ENCODE assay signal across 1 cellular context in the genomic region with DNA sequence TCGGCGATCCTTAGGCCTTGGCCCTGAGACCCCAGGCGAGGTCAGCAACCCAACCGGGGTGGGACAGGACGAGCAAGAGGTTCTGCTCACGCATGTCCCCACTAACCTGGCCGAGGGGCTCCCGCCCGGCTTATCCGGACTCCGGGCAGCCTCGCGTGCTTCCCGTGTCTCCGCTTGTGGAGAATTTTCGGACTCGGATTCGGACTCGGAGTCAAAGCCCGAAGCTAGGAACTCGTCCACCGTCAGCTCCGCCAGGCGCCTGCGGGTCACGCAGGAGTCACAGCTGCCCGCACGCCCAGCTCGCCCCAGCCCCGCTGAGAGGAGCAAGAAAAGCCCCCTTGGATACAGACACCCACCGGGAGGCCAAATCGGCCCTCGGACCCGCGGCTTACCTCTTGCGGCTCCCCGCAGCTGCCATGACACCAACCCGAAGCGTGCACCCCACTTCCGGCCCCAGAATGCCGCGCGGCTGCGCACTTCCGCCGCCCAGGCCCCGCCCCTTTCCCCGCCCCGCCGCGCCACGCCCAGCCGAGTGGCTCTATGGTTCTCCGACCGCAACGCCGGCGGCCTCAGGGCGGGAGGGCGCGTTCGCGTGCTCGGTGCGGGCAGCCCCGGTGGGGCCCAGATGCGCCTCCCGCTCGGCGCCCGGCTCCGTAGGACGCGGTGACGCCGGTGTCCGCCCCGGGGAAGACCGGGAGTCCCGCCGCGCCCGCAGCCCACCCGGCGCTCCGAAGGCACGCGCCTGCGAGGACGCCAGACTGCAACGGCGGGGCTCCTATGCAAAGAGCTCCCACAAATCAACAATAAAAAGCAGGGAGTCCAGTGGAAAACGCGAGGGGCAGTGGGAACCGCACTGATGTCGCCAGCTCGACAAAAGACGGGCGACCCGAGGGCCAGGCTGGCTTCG.
TF ChIP-seq lines count a peak whose summit lies in the region.

A gene (minus strand): TSS at position 434 of the 907 bp plus-strand sequence. CDS start 16 bp downstream, at position 418.

TF ChIP-seq in K562, 482 proteins besides CTCF, POLR2A, EP300 and RAD21 (continued from another document and continues in another):
- TF ChIP-seq, protein P1, sequence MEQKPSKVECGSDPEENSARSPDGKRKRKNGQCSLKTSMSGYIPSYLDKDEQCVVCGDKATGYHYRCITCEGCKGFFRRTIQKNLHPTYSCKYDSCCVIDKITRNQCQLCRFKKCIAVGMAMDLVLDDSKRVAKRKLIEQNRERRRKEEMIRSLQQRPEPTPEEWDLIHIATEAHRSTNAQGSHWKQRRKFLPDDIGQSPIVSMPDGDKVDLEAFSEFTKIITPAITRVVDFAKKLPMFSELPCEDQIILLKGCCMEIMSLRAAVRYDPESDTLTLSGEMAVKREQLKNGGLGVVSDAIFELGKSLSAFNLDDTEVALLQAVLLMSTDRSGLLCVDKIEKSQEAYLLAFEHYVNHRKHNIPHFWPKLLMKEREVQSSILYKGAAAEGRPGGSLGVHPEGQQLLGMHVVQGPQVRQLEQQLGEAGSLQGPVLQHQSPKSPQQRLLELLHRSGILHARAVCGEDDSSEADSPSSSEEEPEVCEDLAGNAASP (IDR thresholded peaks at IDR 0.05) = no peak
- TF ChIP-seq, protein P2, sequence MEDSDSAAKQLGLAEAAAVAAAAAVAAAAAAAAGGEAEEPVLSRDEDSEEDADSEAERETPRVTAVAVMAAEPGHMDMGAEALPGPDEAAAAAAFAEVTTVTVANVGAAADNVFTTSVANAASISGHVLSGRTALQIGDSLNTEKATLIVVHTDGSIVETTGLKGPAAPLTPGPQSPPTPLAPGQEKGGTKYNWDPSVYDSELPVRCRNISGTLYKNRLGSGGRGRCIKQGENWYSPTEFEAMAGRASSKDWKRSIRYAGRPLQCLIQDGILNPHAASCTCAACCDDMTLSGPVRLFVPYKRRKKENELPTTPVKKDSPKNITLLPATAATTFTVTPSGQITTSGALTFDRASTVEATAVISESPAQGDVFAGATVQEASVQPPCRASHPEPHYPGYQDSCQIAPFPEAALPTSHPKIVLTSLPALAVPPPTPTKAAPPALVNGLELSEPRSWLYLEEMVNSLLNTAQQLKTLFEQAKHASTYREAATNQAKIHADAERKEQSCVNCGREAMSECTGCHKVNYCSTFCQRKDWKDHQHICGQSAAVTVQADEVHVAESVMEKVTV (CRISPR knock-in tag; IDR thresholded peaks at IDR 0.05) = no peak
- no peak for TF ChIP-seq KLF6 (CRISPR knock-in tag; IDR thresholded peaks at IDR 0.05; ENCODE audit: borderline replicate concordance)
- no peak for TF ChIP-seq TBL1XR1 (IDR thresholded peaks at IDR 0.05; ENCODE audit: low read length in 2 of 2)
- peak; percentile 95 for TF ChIP-seq EP400 (IDR thresholded peaks at IDR 0.05)
- peak; percentile 58; the same call in 1 of the 2 replicates for TF ChIP-seq ZSCAN29 (IDR thresholded peaks at IDR 0.05)
- TF ChIP-seq, protein P3, sequence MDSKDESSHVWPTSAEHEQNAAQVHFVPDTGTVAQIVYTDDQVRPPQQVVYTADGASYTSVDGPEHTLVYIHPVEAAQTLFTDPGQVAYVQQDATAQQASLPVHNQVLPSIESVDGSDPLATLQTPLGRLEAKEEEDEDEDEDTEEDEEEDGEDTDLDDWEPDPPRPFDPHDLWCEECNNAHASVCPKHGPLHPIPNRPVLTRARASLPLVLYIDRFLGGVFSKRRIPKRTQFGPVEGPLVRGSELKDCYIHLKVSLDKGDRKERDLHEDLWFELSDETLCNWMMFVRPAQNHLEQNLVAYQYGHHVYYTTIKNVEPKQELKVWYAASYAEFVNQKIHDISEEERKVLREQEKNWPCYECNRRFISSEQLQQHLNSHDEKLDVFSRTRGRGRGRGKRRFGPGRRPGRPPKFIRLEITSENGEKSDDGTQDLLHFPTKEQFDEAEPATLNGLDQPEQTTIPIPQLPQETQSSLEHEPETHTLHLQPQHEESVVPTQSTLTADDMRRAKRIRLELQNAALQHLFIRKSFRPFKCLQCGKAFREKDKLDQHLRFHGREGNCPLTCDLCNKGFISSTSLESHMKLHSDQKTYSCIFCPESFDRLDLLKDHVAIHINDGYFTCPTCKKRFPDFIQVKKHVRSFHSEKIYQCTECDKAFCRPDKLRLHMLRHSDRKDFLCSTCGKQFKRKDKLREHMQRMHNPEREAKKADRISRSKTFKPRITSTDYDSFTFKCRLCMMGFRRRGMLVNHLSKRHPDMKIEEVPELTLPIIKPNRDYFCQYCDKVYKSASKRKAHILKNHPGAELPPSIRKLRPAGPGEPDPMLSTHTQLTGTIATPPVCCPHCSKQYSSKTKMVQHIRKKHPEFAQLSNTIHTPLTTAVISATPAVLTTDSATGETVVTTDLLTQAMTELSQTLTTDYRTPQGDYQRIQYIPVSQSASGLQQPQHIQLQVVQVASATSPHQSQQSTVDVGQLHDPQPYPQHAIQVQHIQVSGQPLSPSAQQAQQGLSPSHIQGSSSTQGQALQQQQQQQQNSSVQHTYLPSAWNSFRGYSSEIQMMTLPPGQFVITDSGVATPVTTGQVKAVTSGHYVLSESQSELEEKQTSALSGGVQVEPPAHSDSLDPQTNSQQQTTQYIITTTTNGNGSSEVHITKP (IDR thresholded peaks at IDR 0.05; ENCODE audit: partially characterized antibody) = no peak
- no peak; the same call in 1 of the 2 replicates for TF ChIP-seq JUND (IDR thresholded peaks at IDR 0.05; ENCODE audit: borderline replicate concordance, low read depth, low read length)
- TF ChIP-seq JUND (tag; IDR thresholded peaks at IDR 0.05; ENCODE audit: borderline replicate concordance, low read depth, low read length) = no peak; the same call in 2 of the 3 replicates
- TF ChIP-seq TFAM (CRISPR knock-in tag; conservative IDR thresholded peaks at IDR 0.05) = no peak
- TF ChIP-seq NONO (IDR thresholded peaks at IDR 0.05; ENCODE audit: low read depth in 2 of 2, low read length in 1 of 2) = no peak; a peak in 1 of 4 replicates
- TF ChIP-seq NELFE (IDR thresholded peaks at IDR 0.05; ENCODE audit: insufficient read depth, insufficient read length) = no peak
- TF ChIP-seq MEIS2 (IDR thresholded peaks at IDR 0.05; ENCODE audit: partially characterized antibody) = no peak
- no peak for TF ChIP-seq ZNF124 (CRISPR knock-in tag; IDR thresholded peaks at IDR 0.05)
- TF ChIP-seq BCOR (IDR thresholded peaks at IDR 0.05) = no peak
- TF ChIP-seq, protein P4, sequence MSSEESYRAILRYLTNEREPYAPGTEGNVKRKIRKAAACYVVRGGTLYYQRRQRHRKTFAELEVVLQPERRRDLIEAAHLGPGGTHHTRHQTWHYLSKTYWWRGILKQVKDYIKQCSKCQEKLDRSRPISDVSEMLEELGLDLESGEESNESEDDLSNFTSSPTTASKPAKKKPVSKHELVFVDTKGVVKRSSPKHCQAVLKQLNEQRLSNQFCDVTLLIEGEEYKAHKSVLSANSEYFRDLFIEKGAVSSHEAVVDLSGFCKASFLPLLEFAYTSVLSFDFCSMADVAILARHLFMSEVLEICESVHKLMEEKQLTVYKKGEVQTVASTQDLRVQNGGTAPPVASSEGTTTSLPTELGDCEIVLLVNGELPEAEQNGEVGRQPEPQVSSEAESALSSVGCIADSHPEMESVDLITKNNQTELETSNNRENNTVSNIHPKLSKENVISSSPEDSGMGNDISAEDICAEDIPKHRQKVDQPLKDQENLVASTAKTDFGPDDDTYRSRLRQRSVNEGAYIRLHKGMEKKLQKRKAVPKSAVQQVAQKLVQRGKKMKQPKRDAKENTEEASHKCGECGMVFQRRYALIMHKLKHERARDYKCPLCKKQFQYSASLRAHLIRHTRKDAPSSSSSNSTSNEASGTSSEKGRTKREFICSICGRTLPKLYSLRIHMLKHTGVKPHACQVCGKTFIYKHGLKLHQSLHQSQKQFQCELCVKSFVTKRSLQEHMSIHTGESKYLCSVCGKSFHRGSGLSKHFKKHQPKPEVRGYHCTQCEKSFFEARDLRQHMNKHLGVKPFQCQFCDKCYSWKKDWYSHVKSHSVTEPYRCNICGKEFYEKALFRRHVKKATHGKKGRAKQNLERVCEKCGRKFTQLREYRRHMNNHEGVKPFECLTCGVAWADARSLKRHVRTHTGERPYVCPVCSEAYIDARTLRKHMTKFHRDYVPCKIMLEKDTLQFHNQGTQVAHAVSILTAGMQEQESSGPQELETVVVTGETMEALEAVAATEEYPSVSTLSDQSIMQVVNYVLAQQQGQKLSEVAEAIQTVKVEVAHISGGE (CRISPR knock-in tag; IDR thresholded peaks at IDR 0.05) = no peak; a peak in 1 of 6 replicates
- TF ChIP-seq ETV1 (tag; conservative IDR thresholded peaks at IDR 0.05; ENCODE audit: low read depth) = peak; percentile 71
- TF ChIP-seq TCFL5 (CRISPR knock-in tag; conservative IDR thresholded peaks at IDR 0.05) = no peak
- TF ChIP-seq, protein P5, sequence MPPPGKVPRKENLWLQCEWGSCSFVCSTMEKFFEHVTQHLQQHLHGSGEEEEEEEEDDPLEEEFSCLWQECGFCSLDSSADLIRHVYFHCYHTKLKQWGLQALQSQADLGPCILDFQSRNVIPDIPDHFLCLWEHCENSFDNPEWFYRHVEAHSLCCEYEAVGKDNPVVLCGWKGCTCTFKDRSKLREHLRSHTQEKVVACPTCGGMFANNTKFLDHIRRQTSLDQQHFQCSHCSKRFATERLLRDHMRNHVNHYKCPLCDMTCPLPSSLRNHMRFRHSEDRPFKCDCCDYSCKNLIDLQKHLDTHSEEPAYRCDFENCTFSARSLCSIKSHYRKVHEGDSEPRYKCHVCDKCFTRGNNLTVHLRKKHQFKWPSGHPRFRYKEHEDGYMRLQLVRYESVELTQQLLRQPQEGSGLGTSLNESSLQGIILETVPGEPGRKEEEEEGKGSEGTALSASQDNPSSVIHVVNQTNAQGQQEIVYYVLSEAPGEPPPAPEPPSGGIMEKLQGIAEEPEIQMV (tag; conservative IDR thresholded peaks at IDR 0.05; ENCODE audit: low read depth) = no peak
- no peak for TF ChIP-seq ZFP1 (CRISPR knock-in tag; IDR thresholded peaks at IDR 0.05)
- no peak for TF ChIP-seq BMI1 (IDR thresholded peaks at IDR 0.05; ENCODE audit: low read length)
- TF ChIP-seq, protein P6, sequence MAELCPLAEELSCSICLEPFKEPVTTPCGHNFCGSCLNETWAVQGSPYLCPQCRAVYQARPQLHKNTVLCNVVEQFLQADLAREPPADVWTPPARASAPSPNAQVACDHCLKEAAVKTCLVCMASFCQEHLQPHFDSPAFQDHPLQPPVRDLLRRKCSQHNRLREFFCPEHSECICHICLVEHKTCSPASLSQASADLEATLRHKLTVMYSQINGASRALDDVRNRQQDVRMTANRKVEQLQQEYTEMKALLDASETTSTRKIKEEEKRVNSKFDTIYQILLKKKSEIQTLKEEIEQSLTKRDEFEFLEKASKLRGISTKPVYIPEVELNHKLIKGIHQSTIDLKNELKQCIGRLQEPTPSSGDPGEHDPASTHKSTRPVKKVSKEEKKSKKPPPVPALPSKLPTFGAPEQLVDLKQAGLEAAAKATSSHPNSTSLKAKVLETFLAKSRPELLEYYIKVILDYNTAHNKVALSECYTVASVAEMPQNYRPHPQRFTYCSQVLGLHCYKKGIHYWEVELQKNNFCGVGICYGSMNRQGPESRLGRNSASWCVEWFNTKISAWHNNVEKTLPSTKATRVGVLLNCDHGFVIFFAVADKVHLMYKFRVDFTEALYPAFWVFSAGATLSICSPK (IDR thresholded peaks at IDR 0.05; ENCODE audit: borderline replicate concordance) = no peak
- no peak for TF ChIP-seq HMG20B (CRISPR knock-in tag; IDR thresholded peaks at IDR 0.05)
- TF ChIP-seq PHF8 (IDR thresholded peaks at IDR 0.05; ENCODE audit: borderline replicate concordance, low read length) = peak; percentile 89; the same call in 1 of the 2 replicates
- TF ChIP-seq HNRNPH1 (optimal IDR thresholded peaks at IDR 0.05; ENCODE audit: low read depth, low read length) = no peak
- TF ChIP-seq FOXJ3 (CRISPR knock-in tag; IDR thresholded peaks at IDR 0.05) = no peak
- TF ChIP-seq CREM (IDR thresholded peaks at IDR 0.05; ENCODE audit: low read depth) = peak; percentile 82
- TF ChIP-seq POLR3G (IDR thresholded peaks at IDR 0.05; ENCODE audit: extremely low read depth, insufficient read length, insufficient replicate concordance) = no peak
- TF ChIP-seq, protein P7, sequence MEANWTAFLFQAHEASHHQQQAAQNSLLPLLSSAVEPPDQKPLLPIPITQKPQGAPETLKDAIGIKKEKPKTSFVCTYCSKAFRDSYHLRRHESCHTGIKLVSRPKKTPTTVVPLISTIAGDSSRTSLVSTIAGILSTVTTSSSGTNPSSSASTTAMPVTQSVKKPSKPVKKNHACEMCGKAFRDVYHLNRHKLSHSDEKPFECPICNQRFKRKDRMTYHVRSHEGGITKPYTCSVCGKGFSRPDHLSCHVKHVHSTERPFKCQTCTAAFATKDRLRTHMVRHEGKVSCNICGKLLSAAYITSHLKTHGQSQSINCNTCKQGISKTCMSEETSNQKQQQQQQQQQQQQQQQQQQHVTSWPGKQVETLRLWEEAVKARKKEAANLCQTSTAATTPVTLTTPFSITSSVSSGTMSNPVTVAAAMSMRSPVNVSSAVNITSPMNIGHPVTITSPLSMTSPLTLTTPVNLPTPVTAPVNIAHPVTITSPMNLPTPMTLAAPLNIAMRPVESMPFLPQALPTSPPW (CRISPR knock-in tag; IDR thresholded peaks at IDR 0.05) = peak; percentile 59; the same call in 1 of the 2 replicates
- TF ChIP-seq, protein P8, sequence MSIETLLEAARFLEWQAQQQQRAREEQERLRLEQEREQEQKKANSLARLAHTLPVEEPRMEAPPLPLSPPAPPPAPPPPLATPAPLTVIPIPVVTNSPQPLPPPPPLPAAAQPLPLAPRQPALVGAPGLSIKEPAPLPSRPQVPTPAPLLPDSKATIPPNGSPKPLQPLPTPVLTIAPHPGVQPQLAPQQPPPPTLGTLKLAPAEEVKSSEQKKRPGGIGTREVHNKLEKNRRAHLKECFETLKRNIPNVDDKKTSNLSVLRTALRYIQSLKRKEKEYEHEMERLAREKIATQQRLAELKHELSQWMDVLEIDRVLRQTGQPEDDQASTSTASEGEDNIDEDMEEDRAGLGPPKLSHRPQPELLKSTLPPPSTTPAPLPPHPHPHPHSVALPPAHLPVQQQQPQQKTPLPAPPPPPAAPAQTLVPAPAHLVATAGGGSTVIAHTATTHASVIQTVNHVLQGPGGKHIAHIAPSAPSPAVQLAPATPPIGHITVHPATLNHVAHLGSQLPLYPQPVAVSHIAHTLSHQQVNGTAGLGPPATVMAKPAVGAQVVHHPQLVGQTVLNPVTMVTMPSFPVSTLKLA (conservative IDR thresholded peaks at IDR 0.05) = peak; percentile 97 to 99
- TF ChIP-seq, protein P9, sequence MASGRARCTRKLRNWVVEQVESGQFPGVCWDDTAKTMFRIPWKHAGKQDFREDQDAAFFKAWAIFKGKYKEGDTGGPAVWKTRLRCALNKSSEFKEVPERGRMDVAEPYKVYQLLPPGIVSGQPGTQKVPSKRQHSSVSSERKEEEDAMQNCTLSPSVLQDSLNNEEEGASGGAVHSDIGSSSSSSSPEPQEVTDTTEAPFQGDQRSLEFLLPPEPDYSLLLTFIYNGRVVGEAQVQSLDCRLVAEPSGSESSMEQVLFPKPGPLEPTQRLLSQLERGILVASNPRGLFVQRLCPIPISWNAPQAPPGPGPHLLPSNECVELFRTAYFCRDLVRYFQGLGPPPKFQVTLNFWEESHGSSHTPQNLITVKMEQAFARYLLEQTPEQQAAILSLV (tag; IDR thresholded peaks at IDR 0.05) = no peak
- TF ChIP-seq, protein P10, sequence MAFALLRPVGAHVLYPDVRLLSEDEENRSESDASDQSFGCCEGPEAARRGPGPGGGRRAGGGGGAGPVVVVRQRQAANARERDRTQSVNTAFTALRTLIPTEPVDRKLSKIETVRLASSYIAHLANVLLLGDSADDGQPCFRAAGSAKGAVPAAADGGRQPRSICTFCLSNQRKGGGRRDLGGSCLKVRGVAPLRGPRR (CRISPR knock-in tag; IDR thresholded peaks at IDR 0.05) = no peak
- TF ChIP-seq STAG1 (CRISPR knock-in tag; IDR thresholded peaks at IDR 0.05; ENCODE audit: borderline replicate concordance) = no peak
- TF ChIP-seq TOE1 (IDR thresholded peaks at IDR 0.05; ENCODE audit: borderline replicate concordance) = peak; percentile 74; the same call in 1 of the 2 replicates
- TF ChIP-seq TOE1 (CRISPR knock-in tag; IDR thresholded peaks at IDR 0.05; ENCODE audit: borderline replicate concordance, low read depth) = no peak
